9 cellular contexts compared by ENCODE assay signal in the genomic region with DNA sequence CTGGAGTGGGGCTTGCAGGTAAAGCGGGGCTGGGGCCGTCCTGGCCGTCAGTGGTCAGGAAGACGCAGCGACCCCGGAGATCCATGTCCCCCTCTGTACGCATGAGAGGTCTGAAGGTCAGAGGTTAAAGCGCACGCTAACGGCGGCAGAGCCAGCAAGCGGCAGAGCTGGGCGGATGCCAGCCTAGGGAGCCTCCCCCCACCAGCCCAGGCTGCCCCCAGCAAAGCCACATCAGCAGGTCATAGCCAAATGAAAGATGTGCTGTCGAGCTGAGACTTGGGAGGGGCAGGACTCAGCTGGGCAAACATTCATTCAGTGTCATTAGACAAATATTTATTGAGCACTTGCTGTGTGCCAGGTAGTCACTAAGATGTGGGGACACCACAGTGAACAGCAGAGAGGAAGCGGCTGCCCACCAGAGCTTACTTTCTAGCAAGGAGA. TPM values are rescaled to one million over a fixed set of nuclear protein-coding genes. Genes with fewer than 3 reads are reported as not detected.
DNase-seq lines count a peak whose midpoint lies in the region; ATAC-seq and TF ChIP-seq lines count a peak whose summit lies in the region.
"Had no signal": no experiment of that assay in that cellular context is flagged by ENCODE, and none has a peak within 500 bp of the region (broad histone marks: within the 10 kb centered on the region; RNA-seq: fewer than 3 reads in every experiment).

No MANE protein-coding gene starts in this region.

- H3K4me1 ChIP-seq in cardiac muscle cell (ENCODE audit: low read depth) (peaks cover 3% of the 10 kb centered on the region), hepatocyte (ENCODE audit: insufficient read depth) (peaks cover 2% of the 10 kb centered on the region)

- ATAC-seq in left cardiac atrium, result no peak

- peaks cover 69% of the 10 kb centered on the region for H3K27me3 Mint-ChIP-seq in type B pancreatic cell

- no peaks in the 10 kb centered on the region for H3K79me2 ChIP-seq in hepatocyte

- H3K27ac Mint-ChIP-seq in type B pancreatic cell, result no peak overlapping the region

- no peaks in the 10 kb centered on the region for H3K9me2 ChIP-seq in hepatocyte (replicated peaks; ENCODE audit: insufficient read depth)

- peak overlapping the region; percentile 31 for H2AFZ ChIP-seq in hepatocyte

- peaks cover 9% of the 10 kb centered on the region for H3K9me3 Mint-ChIP-seq in type B pancreatic cell

- intact Hi-C loops in left cardiac atrium (cut with DNase I), result no loop called here

- DNase-seq in cardiac muscle cell (ENCODE audit: low read depth in 1 of 2, low spot score in 1 of 2) (no peak), left cardiac atrium (no peak), NCI-H748 (lab: John Stamatoyannopoulos, UW; ENCODE audit: unreplicated experiment) (peak; percentile 84), hepatocyte (ENCODE audit: low spot score) (peak; percentile 38), type B pancreatic cell (ENCODE audit: extremely low spot score, unreplicated experiment) (no peak), retina (no peak), COLO829 (ENCODE audit: low spot score) (no peak)
- DNase-seq in stimulated activated CD4-positive, alpha-beta T cell treated with anti-CD3 and anti-CD28 coated beads, Interleukin-2, amount 100 ng/mL, for 48 hours, result no peak

- no peaks in the 10 kb centered on the region for H3K9me3 ChIP-seq in cardiac muscle cell (ENCODE audit: low read depth)
- no peaks in the 10 kb centered on the region for H3K9me3 ChIP-seq in hepatocyte (ENCODE audit: low read depth)

- 11% methylated on average over 14 of the region's 15 CpGs for WGBS in hepatocyte (ENCODE audit: low lambda C conversion rate, missing lambda C conversion rate)

- H4K20me1 ChIP-seq in hepatocyte (ENCODE audit: insufficient read depth, poor library complexity, severe bottlenecking), result no peaks in the 10 kb centered on the region

- no peaks in the 10 kb centered on the region for H3K4me1 Mint-ChIP-seq in type B pancreatic cell (ENCODE audit: unreplicated experiment)

- H3K4me3 ChIP-seq in cardiac muscle cell, result peak overlapping the region; percentile 95
- no peak overlapping the region for H3K4me3 ChIP-seq in hepatocyte

- H3K36me3 ChIP-seq in cardiac muscle cell (no peaks in the 10 kb centered on the region), hepatocyte (replicated peaks; ENCODE audit: insufficient read depth, low read depth) (no peaks in the 10 kb centered on the region)

- H3K4me3 Mint-ChIP-seq in type B pancreatic cell, result peak overlapping the region; percentile 81

- TF ChIP-seq CTCF in cardiac muscle cell (IDR thresholded peaks at IDR 0.05; ENCODE audit: low read depth, low read length) (no peak), hepatocyte (IDR thresholded peaks at IDR 0.05; ENCODE audit: poor library complexity) (no peak), type B pancreatic cell (conservative IDR thresholded peaks at IDR 0.05) (no peak)

- peak overlapping the region; percentile 99 for H3K4me2 ChIP-seq in hepatocyte

- peaks cover 4% of the 10 kb centered on the region for H3K36me3 Mint-ChIP-seq in type B pancreatic cell

- H3K27me3 ChIP-seq in cardiac muscle cell, result peaks cover 29% of the 10 kb centered on the region
- H3K27me3 ChIP-seq in hepatocyte, result peaks cover 52% of the 10 kb centered on the region

- H3K27ac ChIP-seq in cardiac muscle cell (no peak overlapping the region), hepatocyte (no peak overlapping the region)

RNA-seq across cellular contexts. Expression of gene JAKMIP1, which starts 0.6 kb away (rescaled TPM):
- total RNA-seq in cardiac muscle cell (0.14 and 1.2 TPM in 2 replicates), left cardiac atrium (under 1 TPM; 0.10 to 0.21 TPM), hepatocyte (not detected in 2 replicates), type B pancreatic cell (ENCODE audit: low replicate concordance) (0.89 and 2.0 TPM in 2 replicates)
- polyA plus RNA-seq in cardiac muscle cell (0.42 and 0.68 TPM in 2 replicates), hepatocyte (0.06 TPM in 1 of 2 replicates, not detected in the other)
- total RNA-seq: lung microvascular endothelial cell had no signal

Comparison
In these comparisons a context has a peak if more than half of its experiments do, and no peak if none do; other contexts are left out.
1. DNase-seq: peak in NCI-H748 (single experiment) and hepatocyte (single experiment); none in cardiac muscle cell (0 of 2), left cardiac atrium (single experiment), type B pancreatic cell (single experiment), retina (single experiment), COLO829 (single experiment) and stimulated activated CD4-positive, alpha-beta T cell treated with anti-CD3 and anti-CD28 coated beads, Interleukin-2, amount 100 ng/mL, for 48 hours (0 of 2).